Comparison of ENCODE assay signal across 16 cellular contexts in the genomic region with DNA sequence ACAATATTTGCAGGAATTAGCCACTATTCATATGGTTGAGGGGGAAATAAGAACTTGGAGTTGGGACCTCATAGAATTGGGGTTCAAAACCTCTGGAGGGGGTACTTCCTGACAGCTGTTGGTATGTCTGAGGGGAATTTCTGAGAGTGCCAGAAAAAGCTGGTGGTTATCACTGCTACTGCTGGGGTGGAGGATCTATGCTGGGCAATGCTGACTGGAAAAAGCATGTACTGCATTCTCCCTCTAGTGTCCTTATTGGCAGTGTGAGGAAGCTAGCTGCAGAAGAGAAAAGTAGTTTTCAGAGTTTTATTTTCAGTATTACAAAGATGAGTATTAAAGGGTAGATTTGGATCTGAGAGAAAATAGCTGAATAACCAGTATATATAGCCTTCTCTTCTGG.
DNase-seq lines count a peak whose midpoint lies in the region; ATAC-seq, FAIRE-seq and TF ChIP-seq lines count a peak whose summit lies in the region.
"Had no signal": no experiment of that assay in that cellular context is flagged by ENCODE, and none has a peak within 500 bp of the region (broad histone marks: within the 10 kb centered on the region; RNA-seq: fewer than 3 reads in every experiment).

No MANE protein-coding gene starts in this region.

- H3K27me3 ChIP-seq in Loucy (ENCODE audit: insufficient read depth, low read length, poor library complexity, severe bottlenecking): no peaks in the 10 kb centered on the region
- H3K27me3 ChIP-seq in H1 (replicated peaks in 1 of 4; ENCODE audit: control insufficient read depth in 3 of 4, extremely low read depth in 1 of 4, insufficient read depth in 3 of 4, low read length in 3 of 4): peaks cover 6 to 21% (median 12%) of the 10 kb centered on the region in 4 experiments; a peak in 6 of 7 replicates
- H3K27me3 ChIP-seq in H7 (ENCODE audit: control insufficient read depth, insufficient read depth, low read length): peaks cover 30% of the 10 kb centered on the region
- H3K27me3 ChIP-seq in HAP-1 (ENCODE audit: low read depth): no peaks in the 10 kb centered on the region
- H3K27me3 ChIP-seq: dorsolateral prefrontal cortex, tibial nerve had no signal

- H3K4me2 ChIP-seq in Loucy (ENCODE audit: low read depth, low read length, poor library complexity, severe bottlenecking) (no peak overlapping the region), H1 (ENCODE audit: insufficient read depth in 1 of 2, low read depth in 2 of 2, low read length in 2 of 2) (no peak overlapping the region)

- TF ChIP-seq EP300 in H1 (IDR thresholded peaks at IDR 0.05; ENCODE audit: borderline replicate concordance in 1 of 2, low read depth in 2 of 2, low read length in 2 of 2): no peak

- no peak overlapping the region for H2BK120ac ChIP-seq in H1 (replicated peaks; ENCODE audit: low read depth, low read length)

- no peak overlapping the region for H3K18ac ChIP-seq in H1 (ENCODE audit: extremely low read depth, low read length)

- no peak overlapping the region for H3K27ac ChIP-seq in H1 (ENCODE audit: low read depth, low read length)
- H3K27ac ChIP-seq: dorsolateral prefrontal cortex, tibial nerve had no signal

- H2BK12ac ChIP-seq in H1 (ENCODE audit: low read depth, low read length): no peak overlapping the region

- H3K56ac ChIP-seq in H1 (replicated peaks; ENCODE audit: insufficient read length, low read depth, low read length): no peak overlapping the region

- TF ChIP-seq CTCF in natural killer cell (IDR thresholded peaks at IDR 0.05) (no peak), Loucy (conservative IDR thresholded peaks at IDR 0.05; ENCODE audit: low read length) (peak; percentile 20), H1 (IDR thresholded peaks at IDR 0.05; ENCODE audit: control extremely low read depth in 1 of 3, insufficient read depth in 1 of 3, low read depth in 1 of 3, low read length in 3 of 3) (no peak)

- H3K9me3 ChIP-seq in Loucy (ENCODE audit: insufficient read depth, low read depth, low read length) (no peaks in the 10 kb centered on the region), H1 (ENCODE audit: insufficient read depth in 2 of 2, low read depth in 1 of 2, low read length in 1 of 2) (peaks cover 0 to 4% of the 10 kb centered on the region in 2 experiments; a peak in 1 of 4 replicates), HAP-1 (no peaks in the 10 kb centered on the region)
- H3K9me3 ChIP-seq: tibial nerve had no signal

- peaks cover 16% of the 10 kb centered on the region for H3K36me3 Mint-ChIP-seq in natural killer cell treated with Interleukin-12 subunit alpha and Interleukin-12 subunit beta and Interleukin-15 and Interleukin-18, amount 100 ng/mL, for 72 hours
- no peaks in the 10 kb centered on the region for H3K36me3 Mint-ChIP-seq in natural killer cell

- H3K9me3 Mint-ChIP-seq in natural killer cell treated with Interleukin-12 subunit alpha and Interleukin-12 subunit beta and Interleukin-15 and Interleukin-18, amount 100 ng/mL, for 72 hours: peaks cover 3% of the 10 kb centered on the region
- H3K9me3 Mint-ChIP-seq in natural killer cell: peaks cover 0 to 3% of the 10 kb centered on the region in 2 donors

- H3K4me1 ChIP-seq in Loucy (ENCODE audit: insufficient read depth, low read length, poor library complexity, severe bottlenecking) (peaks cover 9% of the 10 kb centered on the region), H1 (replicated peaks in 1 of 4; ENCODE audit: control insufficient read depth in 3 of 4, insufficient read depth in 4 of 4, low read length in 3 of 4) (no peaks in the 10 kb centered on the region), HAP-1 (peaks cover 10% of the 10 kb centered on the region)

- no peak overlapping the region for H3K23ac ChIP-seq in H1 (ENCODE audit: insufficient read length)

- no peak for FAIRE-seq in H1 (lab: Jason Lieb, UNC)

- no peak overlapping the region for H3K4me3 ChIP-seq in Loucy (ENCODE audit: low read length, poor library complexity, severe bottlenecking)
- no peak overlapping the region for H3K4me3 ChIP-seq in H1 (ENCODE audit: extremely low read depth in 1 of 4, insufficient read depth in 2 of 4, low read depth in 3 of 4, low read length in 4 of 4)
- no peak overlapping the region for H3K4me3 ChIP-seq in H7 (ENCODE audit: insufficient read depth, low read depth, low read length)
- H3K4me3 ChIP-seq in HAP-1: no peak overlapping the region
- H3K4me3 ChIP-seq: dorsolateral prefrontal cortex, tibial nerve had no signal

- TF ChIP-seq POLR2A in H1 (IDR thresholded peaks at IDR 0.05; ENCODE audit: control extremely low read depth in 1 of 2, low read depth in 2 of 2, low read length in 2 of 2): no peak

- peaks cover 27 to 53% of the 10 kb centered on the region in 2 donors for H3K4me1 Mint-ChIP-seq in natural killer cell treated with Interleukin-12 subunit alpha and Interleukin-12 subunit beta and Interleukin-15 and Interleukin-18, amount 100 ng/mL, for 72 hours (ENCODE audit: low read depth in 2 of 2)
- peaks cover 14 to 33% of the 10 kb centered on the region in 2 donors for H3K4me1 Mint-ChIP-seq in natural killer cell

- H3K14ac ChIP-seq in H1 (ENCODE audit: insufficient read length): no peak overlapping the region

- intact Hi-C loops in natural killer cell (cut with micrococcal nuclease): no loop called here

- peak; percentile 25 to 32; a peak in 2 of 4 replicates for TF ChIP-seq RAD21 in H1 (IDR thresholded peaks at IDR 0.05 in 1 of 2, conservative IDR thresholded peaks at IDR 0.05 in 1 of 2; ENCODE audit: low read depth in 2 of 2, low read length in 2 of 2)

- no peak for DNase-seq in natural killer cell treated with Interleukin-12 subunit alpha and Interleukin-12 subunit beta and Interleukin-15 and Interleukin-18, amount 100 ng/mL, for 72 hours (ENCODE audit: low spot score)
- no peak for DNase-seq in natural killer cell
- no peak for DNase-seq in H1 (ENCODE audit: low read depth in 1 of 2, low spot score in 2 of 2)
- no peak for DNase-seq in H7
- no peak for DNase-seq in SHP77 (lab: John Stamatoyannopoulos, UW)
- no peak for DNase-seq in HAP-1 (ENCODE audit: low spot score in 2 of 2)
- DNase-seq: amniotic stem cell; dorsolateral prefrontal cortex; HCEC 1CT; Karpas-422; NCI-H187; SHP77 treated with DMSO at 0.1 percent for 48 hours; stimulated activated CD4-positive, alpha-beta T cell treated with anti-CD3 and anti-CD28 coated beads, Interleukin-15, amount 100 ng/mL, for 24 hours had no signal

- H4K20me1 ChIP-seq in Loucy (ENCODE audit: insufficient read depth, low read length, poor library complexity, severe bottlenecking) (no peaks in the 10 kb centered on the region), H1 (replicated peaks in 1 of 2; ENCODE audit: control insufficient read depth in 1 of 2, insufficient read depth in 2 of 2, low read length in 2 of 2) (peaks cover 0 to 5% of the 10 kb centered on the region in 2 experiments)

- H3K23me2 ChIP-seq in H1 (ENCODE audit: low read depth, low read length): no peaks in the 10 kb centered on the region

- H3K9me2 ChIP-seq in Loucy (replicated peaks; ENCODE audit: low read depth, low read length): no peaks in the 10 kb centered on the region

- CTCF ChIA-PET in H1 (lab: Charles Lee; ENCODE audit: partially characterized antibody): interaction anchor here (0.8 to 1.5 kb wide), 4 partner anchors 9 to 461 kb away, joined by 3 to 6 read pairs (median 4); no protein-coding TSS in a partner anchor

- H4K8ac ChIP-seq in H1 (ENCODE audit: extremely low read depth, insufficient read depth, low read length): no peak overlapping the region

- H3F3A ChIP-seq in Loucy (ENCODE audit: low read depth): no peaks in the 10 kb centered on the region

- POLR2A ChIA-PET in H1 (lab: Charles Lee; ENCODE audit: partially characterized antibody): no interaction called here

- no peaks in the 10 kb centered on the region for H3K79me1 ChIP-seq in H1 (ENCODE audit: low read depth, low read length)

- no peak overlapping the region for H2BK20ac ChIP-seq in H1 (ENCODE audit: low read length)

- in situ Hi-C loops in HAP-1 (cut with MboI; ENCODE audit: low sequenced_read_pairs): no loop called here

- no peak overlapping the region for H4K5ac ChIP-seq in H1 (ENCODE audit: insufficient read length, low read depth, low read length)

- no peak overlapping the region for H2BK15ac ChIP-seq in H1 (ENCODE audit: low read length)

- H3K79me2 ChIP-seq in Loucy (ENCODE audit: insufficient read depth, low read length): peaks cover 31% of the 10 kb centered on the region
- H3K79me2 ChIP-seq in H1 (ENCODE audit: control insufficient read depth in 1 of 2, insufficient read depth in 2 of 2, low read length in 2 of 2): no peaks in the 10 kb centered on the region; a peak in 1 of 4 replicates

- no peak overlapping the region for H3K9ac ChIP-seq in Loucy (ENCODE audit: low read depth, low read length, poor library complexity, severe bottlenecking)
- H3K9ac ChIP-seq in H1 (replicated peaks in 1 of 4; ENCODE audit: extremely low read depth in 1 of 4, low read depth in 3 of 4, low read length in 3 of 4): no peak overlapping the region

- no peak overlapping the region for H2AK5ac ChIP-seq in H1 (ENCODE audit: low read depth, low read length)

- ATAC-seq in natural killer cell treated with Interleukin-12 subunit alpha and Interleukin-12 subunit beta and Interleukin-15 and Interleukin-18, amount 100 ng/mL, for 72 hours: no peak
- no peak for ATAC-seq in natural killer cell
- no peak for ATAC-seq in GM21825 (IDR thresholded peaks at IDR 0.05; ENCODE audit: unreplicated experiment)

- no peaks in the 10 kb centered on the region for H3K27me3 Mint-ChIP-seq in natural killer cell treated with Interleukin-12 subunit alpha and Interleukin-12 subunit beta and Interleukin-15 and Interleukin-18, amount 100 ng/mL, for 72 hours
- H3K27me3 Mint-ChIP-seq in natural killer cell (ENCODE audit: low read depth in 2 of 2): no peaks in the 10 kb centered on the region

- H2BK5ac ChIP-seq in H1 (ENCODE audit: low read depth, low read length): no peak overlapping the region

- H3K4me3 Mint-ChIP-seq in natural killer cell treated with Interleukin-12 subunit alpha and Interleukin-12 subunit beta and Interleukin-15 and Interleukin-18, amount 100 ng/mL, for 72 hours: peak overlapping the region; percentile 30
- no peak overlapping the region for H3K4me3 Mint-ChIP-seq in natural killer cell

- H3K4ac ChIP-seq in H1 (replicated peaks; ENCODE audit: insufficient read length, low read depth, low read length): no peak overlapping the region

- H2AFZ ChIP-seq in Loucy (ENCODE audit: low read length) (no peak overlapping the region), H1 (ENCODE audit: low read length) (no peak overlapping the region)

- H3K36me3 ChIP-seq in Loucy (ENCODE audit: insufficient read depth, low read length) (peaks cover under 1% of the 10 kb centered on the region; the same call in 1 of the 2 replicates), H1 (ENCODE audit: control insufficient read depth in 2 of 4, insufficient read depth in 4 of 4, low read length in 3 of 4) (no peaks in the 10 kb centered on the region), H7 (replicated peaks; ENCODE audit: control insufficient read depth, insufficient read depth, low read length) (no peaks in the 10 kb centered on the region), HAP-1 (replicated peaks) (no peaks in the 10 kb centered on the region)
- H3K36me3 ChIP-seq: tibial nerve had no signal

- H3K27ac Mint-ChIP-seq in natural killer cell treated with Interleukin-12 subunit alpha and Interleukin-12 subunit beta and Interleukin-15 and Interleukin-18, amount 100 ng/mL, for 72 hours: peak overlapping the region; percentile 11 to 57
- peak overlapping the region in 1 of 2 donors; percentile 27 for H3K27ac Mint-ChIP-seq in natural killer cell

- H4K91ac ChIP-seq in H1 (replicated peaks; ENCODE audit: insufficient read length, low read length): no peak overlapping the region
